In the genomic region with DNA sequence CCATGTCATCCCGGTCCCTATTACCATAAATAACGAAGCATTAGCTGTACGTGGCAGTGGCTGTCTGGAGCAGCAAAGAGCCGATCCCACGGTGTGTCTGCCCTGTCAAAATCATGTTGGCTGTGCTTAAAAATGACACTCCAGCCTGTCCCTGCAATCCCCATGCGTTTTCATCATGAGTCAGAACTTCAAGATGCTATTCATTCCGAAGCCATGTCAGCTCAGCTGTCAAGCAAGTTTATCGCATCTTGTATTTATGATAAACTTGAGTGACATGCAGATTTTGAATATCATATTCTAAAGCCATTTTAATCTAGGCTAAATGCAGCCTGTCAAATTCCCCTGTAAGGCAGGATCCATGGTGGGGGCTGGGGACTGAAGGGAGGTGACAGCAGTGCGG, we compare ENCODE assay signal across 18 cellular contexts.
DNase-seq lines count a peak whose midpoint lies in the region; ATAC-seq, FAIRE-seq and TF ChIP-seq lines count a peak whose summit lies in the region.
"Had no signal": no experiment of that assay in that cellular context is flagged by ENCODE, and none has a peak within 500 bp of the region (broad histone marks: within the 10 kb centered on the region; RNA-seq: fewer than 3 reads in every experiment).

No MANE protein-coding gene starts in this region.

- H3K4me1 ChIP-seq in right lobe of liver: peaks cover 0 to 8% (median 3%) of the 10 kb centered on the region in 4 donors
- H3K4me1 ChIP-seq in HepG2 (ENCODE audit: insufficient read depth, low read length): peaks cover 15% of the 10 kb centered on the region
- H3K4me1 ChIP-seq in K562 (replicated peaks in 1 of 2; ENCODE audit: control insufficient read depth in 2 of 2, insufficient read depth in 2 of 2, low read length in 2 of 2): peaks cover 7 to 14% of the 10 kb centered on the region in 2 experiments
- peaks cover 0 to 22% (median 9%) of the 10 kb centered on the region in 4 donors for H3K4me1 ChIP-seq in tibial artery
- H3K4me1 ChIP-seq: prostate gland had no signal

- H3K9ac ChIP-seq in HepG2 (ENCODE audit: insufficient read depth, low read depth, low read length) (no peak overlapping the region), K562 (ENCODE audit: insufficient read depth in 1 of 2, low read depth in 2 of 2, low read length in 2 of 2) (no peak overlapping the region)

- no peak overlapping the region for H3K4me3 ChIP-seq in right lobe of liver
- no peak overlapping the region for H3K4me3 ChIP-seq in HepG2 (replicated peaks in 1 of 3; ENCODE audit: insufficient read depth in 1 of 3, low read depth in 2 of 3, low read length in 3 of 3)
- H3K4me3 ChIP-seq in K562: no peak overlapping the region
- no peak overlapping the region for H3K4me3 ChIP-seq in tibial artery
- H3K4me3 ChIP-seq: prostate gland had no signal

- no peaks in the 10 kb centered on the region for H3K9me3 ChIP-seq in right lobe of liver
- H3K9me3 ChIP-seq in HepG2 (ENCODE audit: low read length): no peaks in the 10 kb centered on the region
- no peaks in the 10 kb centered on the region for H3K9me3 ChIP-seq in K562 (replicated peaks; ENCODE audit: control insufficient read depth, insufficient read depth, low read depth, low read length)
- no peaks in the 10 kb centered on the region for H3K9me3 ChIP-seq in tibial artery
- H3K9me3 ChIP-seq: prostate gland had no signal

- BruUV-seq in HepG2 (replicated peaks; lab: Mats Ljungman, UMichigan) (no TSS peak), K562 (replicated peaks; lab: Mats Ljungman, UMichigan) (no TSS peak)

- no peaks in the 10 kb centered on the region for H3K27me3 ChIP-seq in right lobe of liver
- H3K27me3 ChIP-seq in HepG2 (ENCODE audit: control insufficient read depth in 1 of 2, insufficient read depth in 2 of 2, low read length in 2 of 2): peaks cover 0 to 3% of the 10 kb centered on the region in 2 experiments; a peak in 1 of 5 replicates
- H3K27me3 ChIP-seq in K562 (ENCODE audit: control insufficient read depth in 2 of 2, insufficient read depth in 2 of 2, low read length in 2 of 2): peaks cover 2 to 11% of the 10 kb centered on the region in 2 experiments; a peak in 4 of 5 replicates
- peaks cover 0 to 3% of the 10 kb centered on the region in 2 donors for H3K27me3 ChIP-seq in tibial artery

- no peaks in the 10 kb centered on the region for H3K79me2 ChIP-seq in HepG2 (ENCODE audit: insufficient read depth, low read length)
- H3K79me2 ChIP-seq in K562 (ENCODE audit: control insufficient read depth, insufficient read depth, low read length): no peaks in the 10 kb centered on the region

- FAIRE-seq in HepG2 (lab: Jason Lieb, UNC) (no peak), K562 (lab: Jason Lieb, UNC) (no peak)
- FAIRE-seq: A204.1, endometrium had no signal

- TF ChIP-seq RAD21 in HepG2 (CRISPR knock-in tag; IDR thresholded peaks at IDR 0.05) (no peak), K562 (CRISPR knock-in tag; conservative IDR thresholded peaks at IDR 0.05 in 1 of 2, IDR thresholded peaks at IDR 0.05 in 1 of 2) (no peak)

- in situ Hi-C loops in HepG2 (cut with HindIII; ENCODE audit: extremely low pct_ligation_motif_present, low pct_unique_long_range_greater_than_20kb): loop anchor here (5.0 to 25.0 kb wide), 2 partner anchors 252 to 392 kb away; no protein-coding TSS in a partner anchor
- in situ Hi-C loops in K562 (cut with MboI): loop anchor here (10.0 kb wide), 1 partner anchor 405 kb away; no protein-coding TSS in a partner anchor

- no peak for TF ChIP-seq EP300 in HepG2 (IDR thresholded peaks at IDR 0.05; ENCODE audit: low read depth in 2 of 2, low read length in 2 of 2)
- no peak for TF ChIP-seq EP300 in HepG2 (CRISPR knock-in tag; IDR thresholded peaks at IDR 0.05; ENCODE audit: borderline replicate concordance)
- no peak for TF ChIP-seq EP300 in K562 (IDR thresholded peaks at IDR 0.05; ENCODE audit: low read length)

- ATAC-seq in right lobe of liver (no peak), HepG2 (no peak), K562 (no peak), HG03175 (IDR thresholded peaks at IDR 0.05; ENCODE audit: unreplicated experiment) (no peak), HG03457 (IDR thresholded peaks at IDR 0.05; ENCODE audit: unreplicated experiment) (no peak), HG03159 (IDR thresholded peaks at IDR 0.05; ENCODE audit: unreplicated experiment) (no peak)

- no peaks in the 10 kb centered on the region for H4K20me1 ChIP-seq in HepG2 (ENCODE audit: insufficient read depth, low read length)
- H4K20me1 ChIP-seq in K562 (replicated peaks; ENCODE audit: control insufficient read depth, insufficient read depth, low read length): no peaks in the 10 kb centered on the region

- H3K36me3 ChIP-seq in right lobe of liver (no peaks in the 10 kb centered on the region), HepG2 (replicated peaks in 1 of 2; ENCODE audit: control insufficient read depth in 1 of 2, insufficient read depth in 2 of 2, low read length in 2 of 2) (no peaks in the 10 kb centered on the region), K562 (ENCODE audit: control insufficient read depth, insufficient read depth, low read length) (no peaks in the 10 kb centered on the region), tibial artery (no peaks in the 10 kb centered on the region)
- H3K36me3 ChIP-seq: prostate gland had no signal

- intact Hi-C loops in right lobe of liver (cut with DNase I) (loop anchor here in 1 of 2 donors (10.0 kb wide), 1 partner anchor 375 kb away; no protein-coding TSS in a partner anchor), HepG2 (cut with micrococcal nuclease; ENCODE audit: unreplicated experiment) (loop anchor here (2.0 to 10.0 kb wide), 4 partner anchors 67 to 405 kb away; a partner anchor contains a TSS), K562 (cut with micrococcal nuclease) (no loop called here), tibial artery (cut with DNase I; ENCODE audit: low total_unique reads) (loop anchor here (10.0 kb wide), 1 partner anchor 275 kb away; no protein-coding TSS in a partner anchor)

- CTCF ChIA-PET in HepG2 (lab: Yijun Ruan, JAX; ENCODE audit: low intra/inter-chr PET ratio, low total read pairs) (interaction anchor here (2.5 kb wide), 1 partner anchor 256 kb away, joined by 42 read pairs; no protein-coding TSS in a partner anchor), K562 (lab: Yijun Ruan, JAX; ENCODE audit: low intra/inter-chr PET ratio) (no interaction called here)

- WGBS in right lobe of liver (ENCODE audit: insufficient coverage, low coverage, low lambda C conversion rate, missing lambda C conversion rate): 91% methylated on average over 7 of the region's 9 CpGs
- WGBS in HepG2 (ENCODE audit: low lambda C conversion rate): 67% methylated on average over 5 of the region's 9 CpGs
- WGBS in K562 (ENCODE audit: insufficient coverage, low coverage, missing lambda C conversion rate): 4% methylated on average over 9 of the region's 9 CpGs

- POLR2A ChIA-PET in HepG2 (lab: Yijun Ruan, JAX): no interaction called here
- POLR2A ChIA-PET in K562 (lab: Yijun Ruan, JAX): interaction anchor here (0.7 kb wide), 1 partner anchor 212 kb away, joined by 3 read pairs; no protein-coding TSS in a partner anchor

- H3K9me1 ChIP-seq in K562 (ENCODE audit: control insufficient read depth, insufficient read depth, low read length): no peaks in the 10 kb centered on the region

- H2AFZ ChIP-seq in HepG2 (ENCODE audit: low read length): no peak overlapping the region
- no peak overlapping the region for H2AFZ ChIP-seq in K562 (ENCODE audit: low read depth, low read length)

- DNase-seq in right lobe of liver (no peak), HepG2 (ENCODE audit: low spot score) (no peak), K562 (ENCODE audit: extremely low read depth in 1 of 4, low spot score in 3 of 4) (no peak), kidney glomerular epithelial cell (lab: John Stamatoyannopoulos, UW) (peak; percentile 39), tibial artery (no peak)
- DNase-seq: activated naive CD4-positive, alpha-beta T cell treated with anti-CD3 and anti-CD28 coated beads for 36 hours; CD8-positive, alpha-beta memory T cell; glutamatergic neuron; GOT3; NCI-H2107; NCI-H774; stimulated activated CD4-positive, alpha-beta T cell treated with anti-CD3 and anti-CD28 coated beads, Interleukin-15, amount 100 ng/mL, for 24 hours had no signal

- H3K27ac ChIP-seq in right lobe of liver (peak overlapping the region in 2 of 3 donors; percentile 75 to 80), HepG2 (ENCODE audit: extremely low read length, insufficient read depth, low read length) (no peak overlapping the region), K562 (ENCODE audit: extremely low read depth, low read depth, low read length) (no peak overlapping the region), tibial artery (no peak overlapping the region)
- H3K27ac ChIP-seq: prostate gland had no signal

- H3K4me2 ChIP-seq in HepG2 (ENCODE audit: low read depth, low read length): no peak overlapping the region
- no peak overlapping the region for H3K4me2 ChIP-seq in K562 (ENCODE audit: insufficient read depth, low read length)

- TF ChIP-seq CTCF in right lobe of liver (IDR thresholded peaks at IDR 0.05) (no peak), HepG2 (CRISPR knock-in tag; IDR thresholded peaks at IDR 0.05) (no peak), K562 (IDR thresholded peaks at IDR 0.05 in 2 of 3, conservative IDR thresholded peaks at IDR 0.05 in 1 of 3; ENCODE audit: insufficient read depth in 2 of 3, low read depth in 1 of 3, low read length in 3 of 3) (no peak), tibial artery (IDR thresholded peaks at IDR 0.05) (no peak)

- TF ChIP-seq POLR2A in right lobe of liver (IDR thresholded peaks at IDR 0.05) (no peak), HepG2 (IDR thresholded peaks at IDR 0.05; ENCODE audit: insufficient read depth in 1 of 2, low read depth in 2 of 2, low read length in 2 of 2) (no peak), K562 (conservative IDR thresholded peaks at IDR 0.05) (no peak)

TF ChIP-seq in HepG2, 621 proteins besides CTCF, POLR2A, EP300 and RAD21 (continues in another document):
- TF ChIP-seq XBP1 (CRISPR knock-in tag; IDR thresholded peaks at IDR 0.05): no peak
- no peak for TF ChIP-seq HHEX (CRISPR knock-in tag; IDR thresholded peaks at IDR 0.05)
- no peak for TF ChIP-seq AGO1 (IDR thresholded peaks at IDR 0.05; ENCODE audit: low read depth, low read length, poor library complexity, severe bottlenecking)
- TF ChIP-seq MTF2 (CRISPR knock-in tag; IDR thresholded peaks at IDR 0.05; ENCODE audit: borderline replicate concordance): no peak
- no peak for TF ChIP-seq FOSL2 (CRISPR knock-in tag; IDR thresholded peaks at IDR 0.05)
- no peak for TF ChIP-seq SP140L (CRISPR knock-in tag; IDR thresholded peaks at IDR 0.05; ENCODE audit: borderline replicate concordance)
- TF ChIP-seq ZNF816 (CRISPR knock-in tag; IDR thresholded peaks at IDR 0.05; ENCODE audit: borderline replicate concordance): no peak

TF ChIP-seq in K562, 482 proteins besides CTCF, POLR2A, EP300 and RAD21 (continues in another document):
- TF ChIP-seq, protein P1, sequence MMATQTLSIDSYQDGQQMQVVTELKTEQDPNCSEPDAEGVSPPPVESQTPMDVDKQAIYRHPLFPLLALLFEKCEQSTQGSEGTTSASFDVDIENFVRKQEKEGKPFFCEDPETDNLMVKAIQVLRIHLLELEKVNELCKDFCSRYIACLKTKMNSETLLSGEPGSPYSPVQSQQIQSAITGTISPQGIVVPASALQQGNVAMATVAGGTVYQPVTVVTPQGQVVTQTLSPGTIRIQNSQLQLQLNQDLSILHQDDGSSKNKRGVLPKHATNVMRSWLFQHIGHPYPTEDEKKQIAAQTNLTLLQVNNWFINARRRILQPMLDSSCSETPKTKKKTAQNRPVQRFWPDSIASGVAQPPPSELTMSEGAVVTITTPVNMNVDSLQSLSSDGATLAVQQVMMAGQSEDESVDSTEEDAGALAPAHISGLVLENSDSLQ (IDR thresholded peaks at IDR 0.05): peak; percentile 84
- TF ChIP-seq SMARCA5 (IDR thresholded peaks at IDR 0.05): no peak

Comparison
In these comparisons a context has a peak if more than half of its experiments do, and no peak if none do; other contexts are left out.
1. H3K27ac ChIP-seq: peak in right lobe of liver (2 of 3); none in HepG2 (single experiment), K562 (single experiment) and tibial artery (0 of 2).